2 cellular contexts compared by ENCODE assay signal in the genomic region with DNA sequence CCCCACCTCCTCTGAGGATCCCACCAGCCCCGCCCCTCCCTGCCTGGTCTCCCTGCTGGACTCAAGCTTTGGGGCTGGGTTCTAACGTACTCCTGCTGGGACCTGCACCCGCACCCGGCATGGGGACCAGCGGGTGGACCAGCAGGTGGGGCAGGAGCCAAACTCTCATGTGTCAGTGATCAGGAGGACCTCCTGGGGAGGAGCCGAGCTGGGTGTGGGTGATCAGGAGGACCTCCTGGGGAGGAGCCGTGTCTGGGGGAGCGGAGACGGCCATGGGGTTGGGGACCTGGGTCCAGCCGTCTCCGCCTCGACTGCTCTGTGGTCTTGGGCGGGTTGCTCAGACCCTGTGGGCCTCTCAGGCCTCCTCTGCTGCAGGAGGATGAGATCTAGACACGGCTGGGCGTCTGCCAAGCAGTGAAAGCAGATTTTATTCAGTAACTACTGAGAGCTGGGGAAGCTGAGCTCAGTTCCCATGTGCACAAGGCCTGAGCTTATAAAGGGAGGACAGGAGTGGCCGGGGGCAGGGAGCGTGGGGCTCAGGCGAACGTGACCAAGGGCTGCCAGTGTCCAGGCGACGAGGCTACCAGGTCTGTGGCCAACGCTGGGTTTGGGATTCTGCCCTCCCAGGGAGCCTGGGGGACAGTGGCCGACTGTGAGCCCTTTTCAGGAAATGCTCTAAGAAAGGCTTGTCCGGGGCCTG.
TF ChIP-seq lines count a peak whose summit lies in the region.

No MANE protein-coding gene starts in this region.

TF ChIP-seq in HepG2, 621 proteins besides CTCF, POLR2A, EP300 and RAD21:
- peak; percentile 62; the same call in 1 of the 2 replicates for TF ChIP-seq ZNF263 (CRISPR knock-in tag; IDR thresholded peaks at IDR 0.05)
- TF ChIP-seq PCBP1 (IDR thresholded peaks at IDR 0.05; ENCODE audit: borderline replicate concordance, low read depth, low read length): no peak

TF ChIP-seq in WTC11, 78 proteins besides CTCF, POLR2A, EP300 and RAD21:
- TF ChIP-seq, protein P1, sequence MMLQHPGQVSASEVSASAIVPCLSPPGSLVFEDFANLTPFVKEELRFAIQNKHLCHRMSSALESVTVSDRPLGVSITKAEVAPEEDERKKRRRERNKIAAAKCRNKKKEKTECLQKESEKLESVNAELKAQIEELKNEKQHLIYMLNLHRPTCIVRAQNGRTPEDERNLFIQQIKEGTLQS (CRISPR knock-in tag; conservative IDR thresholded peaks at IDR 0.05): no peak
- TF ChIP-seq, protein P2, sequence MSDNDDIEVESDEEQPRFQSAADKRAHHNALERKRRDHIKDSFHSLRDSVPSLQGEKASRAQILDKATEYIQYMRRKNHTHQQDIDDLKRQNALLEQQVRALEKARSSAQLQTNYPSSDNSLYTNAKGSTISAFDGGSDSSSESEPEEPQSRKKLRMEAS (CRISPR knock-in tag; IDR thresholded peaks at IDR 0.05): no peak
- no peak for TF ChIP-seq NFYB (CRISPR knock-in tag; conservative IDR thresholded peaks at IDR 0.05; ENCODE audit: low read depth)
- no peak for TF ChIP-seq CBFB (CRISPR knock-in tag; IDR thresholded peaks at IDR 0.05; ENCODE audit: low read depth)
- no peak for TF ChIP-seq SOX15 (CRISPR knock-in tag; IDR thresholded peaks at IDR 0.05)
- TF ChIP-seq SMAD3 (CRISPR knock-in tag; IDR thresholded peaks at IDR 0.05; ENCODE audit: borderline replicate concordance): no peak
- no peak for TF ChIP-seq GTF2I (CRISPR knock-in tag; conservative IDR thresholded peaks at IDR 0.05)
- TF ChIP-seq TCF7 (CRISPR knock-in tag; IDR thresholded peaks at IDR 0.05; ENCODE audit: low read depth): no peak
- TF ChIP-seq ATF1 (CRISPR knock-in tag; IDR thresholded peaks at IDR 0.05): no peak
- TF ChIP-seq, protein P3, sequence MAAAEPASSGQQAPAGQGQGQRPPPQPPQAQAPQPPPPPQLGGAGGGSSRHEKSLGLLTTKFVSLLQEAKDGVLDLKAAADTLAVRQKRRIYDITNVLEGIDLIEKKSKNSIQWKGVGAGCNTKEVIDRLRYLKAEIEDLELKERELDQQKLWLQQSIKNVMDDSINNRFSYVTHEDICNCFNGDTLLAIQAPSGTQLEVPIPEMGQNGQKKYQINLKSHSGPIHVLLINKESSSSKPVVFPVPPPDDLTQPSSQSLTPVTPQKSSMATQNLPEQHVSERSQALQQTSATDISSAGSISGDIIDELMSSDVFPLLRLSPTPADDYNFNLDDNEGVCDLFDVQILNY (CRISPR knock-in tag; IDR thresholded peaks at IDR 0.05): no peak
- no peak for TF ChIP-seq HMGA2 (CRISPR knock-in tag; IDR thresholded peaks at IDR 0.05)
- TF ChIP-seq, protein P4, sequence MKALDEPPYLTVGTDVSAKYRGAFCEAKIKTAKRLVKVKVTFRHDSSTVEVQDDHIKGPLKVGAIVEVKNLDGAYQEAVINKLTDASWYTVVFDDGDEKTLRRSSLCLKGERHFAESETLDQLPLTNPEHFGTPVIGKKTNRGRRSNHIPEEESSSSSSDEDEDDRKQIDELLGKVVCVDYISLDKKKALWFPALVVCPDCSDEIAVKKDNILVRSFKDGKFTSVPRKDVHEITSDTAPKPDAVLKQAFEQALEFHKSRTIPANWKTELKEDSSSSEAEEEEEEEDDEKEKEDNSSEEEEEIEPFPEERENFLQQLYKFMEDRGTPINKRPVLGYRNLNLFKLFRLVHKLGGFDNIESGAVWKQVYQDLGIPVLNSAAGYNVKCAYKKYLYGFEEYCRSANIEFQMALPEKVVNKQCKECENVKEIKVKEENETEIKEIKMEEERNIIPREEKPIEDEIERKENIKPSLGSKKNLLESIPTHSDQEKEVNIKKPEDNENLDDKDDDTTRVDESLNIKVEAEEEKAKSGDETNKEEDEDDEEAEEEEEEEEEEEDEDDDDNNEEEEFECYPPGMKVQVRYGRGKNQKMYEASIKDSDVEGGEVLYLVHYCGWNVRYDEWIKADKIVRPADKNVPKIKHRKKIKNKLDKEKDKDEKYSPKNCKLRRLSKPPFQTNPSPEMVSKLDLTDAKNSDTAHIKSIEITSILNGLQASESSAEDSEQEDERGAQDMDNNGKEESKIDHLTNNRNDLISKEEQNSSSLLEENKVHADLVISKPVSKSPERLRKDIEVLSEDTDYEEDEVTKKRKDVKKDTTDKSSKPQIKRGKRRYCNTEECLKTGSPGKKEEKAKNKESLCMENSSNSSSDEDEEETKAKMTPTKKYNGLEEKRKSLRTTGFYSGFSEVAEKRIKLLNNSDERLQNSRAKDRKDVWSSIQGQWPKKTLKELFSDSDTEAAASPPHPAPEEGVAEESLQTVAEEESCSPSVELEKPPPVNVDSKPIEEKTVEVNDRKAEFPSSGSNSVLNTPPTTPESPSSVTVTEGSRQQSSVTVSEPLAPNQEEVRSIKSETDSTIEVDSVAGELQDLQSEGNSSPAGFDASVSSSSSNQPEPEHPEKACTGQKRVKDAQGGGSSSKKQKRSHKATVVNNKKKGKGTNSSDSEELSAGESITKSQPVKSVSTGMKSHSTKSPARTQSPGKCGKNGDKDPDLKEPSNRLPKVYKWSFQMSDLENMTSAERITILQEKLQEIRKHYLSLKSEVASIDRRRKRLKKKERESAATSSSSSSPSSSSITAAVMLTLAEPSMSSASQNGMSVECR (CRISPR knock-in tag; IDR thresholded peaks at IDR 0.05; ENCODE audit: borderline replicate concordance): no peak
- TF ChIP-seq, protein P5, sequence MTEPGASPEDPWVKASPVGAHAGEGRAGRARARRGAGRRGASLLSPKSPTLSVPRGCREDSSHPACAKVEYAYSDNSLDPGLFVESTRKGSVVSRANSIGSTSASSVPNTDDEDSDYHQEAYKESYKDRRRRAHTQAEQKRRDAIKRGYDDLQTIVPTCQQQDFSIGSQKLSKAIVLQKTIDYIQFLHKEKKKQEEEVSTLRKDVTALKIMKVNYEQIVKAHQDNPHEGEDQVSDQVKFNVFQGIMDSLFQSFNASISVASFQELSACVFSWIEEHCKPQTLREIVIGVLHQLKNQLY (CRISPR knock-in tag; IDR thresholded peaks at IDR 0.05): no peak
- TF ChIP-seq, protein P6, sequence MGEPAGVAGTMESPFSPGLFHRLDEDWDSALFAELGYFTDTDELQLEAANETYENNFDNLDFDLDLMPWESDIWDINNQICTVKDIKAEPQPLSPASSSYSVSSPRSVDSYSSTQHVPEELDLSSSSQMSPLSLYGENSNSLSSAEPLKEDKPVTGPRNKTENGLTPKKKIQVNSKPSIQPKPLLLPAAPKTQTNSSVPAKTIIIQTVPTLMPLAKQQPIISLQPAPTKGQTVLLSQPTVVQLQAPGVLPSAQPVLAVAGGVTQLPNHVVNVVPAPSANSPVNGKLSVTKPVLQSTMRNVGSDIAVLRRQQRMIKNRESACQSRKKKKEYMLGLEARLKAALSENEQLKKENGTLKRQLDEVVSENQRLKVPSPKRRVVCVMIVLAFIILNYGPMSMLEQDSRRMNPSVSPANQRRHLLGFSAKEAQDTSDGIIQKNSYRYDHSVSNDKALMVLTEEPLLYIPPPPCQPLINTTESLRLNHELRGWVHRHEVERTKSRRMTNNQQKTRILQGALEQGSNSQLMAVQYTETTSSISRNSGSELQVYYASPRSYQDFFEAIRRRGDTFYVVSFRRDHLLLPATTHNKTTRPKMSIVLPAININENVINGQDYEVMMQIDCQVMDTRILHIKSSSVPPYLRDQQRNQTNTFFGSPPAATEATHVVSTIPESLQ (CRISPR knock-in tag; IDR thresholded peaks at IDR 0.05): no peak
- TF ChIP-seq ZNF671 (CRISPR knock-in tag; IDR thresholded peaks at IDR 0.05): no peak
TF ChIP-seq in WTC11: peak in this region for 0.
